In genomic region chr16:59545666-59546065, GRCh38 we compare ENCODE assay signal across 22 cellular contexts.
"Had no signal": no experiment of that assay in that cellular context is flagged by ENCODE, and none has a peak within 500 bp of the region (broad histone marks: within the 10 kb centered on the region; RNA-seq: fewer than 3 reads in every experiment).

No MANE protein-coding gene starts in this region.

- H3K4me2 ChIP-seq: KMS-11, SK-N-SH had no signal

- H3K4me3 ChIP-seq: K562 had no signal

- FAIRE-seq: HepG2, K562 had no signal

- ATAC-seq: HepG2, K562, Panc1 had no signal

- H3K9ac ChIP-seq: KMS-11, SK-N-SH had no signal

- DNase-seq: Kasumi-1, MV-4-11, NCI-H1048, NCI-H1105, NCI-H1417, NCI-H1436 treated with DMSO at 0.1 percent for 48 hours, NCI-H1694, NCI-H187 treated with DMSO at 0.1 percent for 48 hours, NCI-H2029 treated with DMSO at 0.1 percent for 48 hours, NCI-H2171 treated with DMSO at 0.1 percent for 48 hours, NCI-H2227 treated with DMSO at 0.1 percent for 48 hours, NCI-H524, NCI-H526 treated with DMSO at 0.1 percent for 48 hours, NCI-H774, SHP77, SK-N-SH, SW 1271 had no signal

- H3K27ac ChIP-seq: KMS-11, RWPE1 had no signal
